23 cellular contexts compared by ENCODE assay signal in the genomic region with DNA sequence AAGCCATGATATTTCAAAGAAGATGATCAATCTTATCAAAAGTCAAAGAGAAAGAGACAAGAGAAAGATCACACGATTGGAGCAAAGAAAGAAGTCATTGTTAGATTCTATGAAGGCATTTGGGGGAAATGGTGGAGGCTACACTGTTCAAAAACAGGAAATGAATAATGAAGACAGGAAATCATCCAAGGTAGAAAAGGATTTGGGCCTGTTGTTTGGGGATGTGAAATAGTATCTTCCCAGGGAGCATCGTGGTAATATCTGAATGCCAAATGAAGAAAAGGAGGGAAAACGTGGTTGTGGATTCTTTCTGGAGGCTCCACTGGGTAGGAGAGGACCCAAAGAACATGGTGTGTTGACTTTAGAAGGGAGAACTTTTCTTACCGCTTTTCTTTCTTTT.
A peak's percentile ranks its signal among the peaks of the same experiment; 100 is the strongest.
DNase-seq lines count a peak whose midpoint lies in the region; ATAC-seq, FAIRE-seq and TF ChIP-seq lines count a peak whose summit lies in the region.
"Had no signal": no experiment of that assay in that cellular context is flagged by ENCODE, and none has a peak within 500 bp of the region (broad histone marks: within the 10 kb centered on the region; RNA-seq: fewer than 3 reads in every experiment).

No MANE protein-coding gene starts in this region.

- no peaks in the 10 kb centered on the region for H4K20me1 ChIP-seq in mammary epithelial cell (ENCODE audit: insufficient read depth, low read length)
- H4K20me1 ChIP-seq: BLaER1 had no signal

- no peak overlapping the region for H3K9ac ChIP-seq in mammary epithelial cell (ENCODE audit: insufficient read depth, low read length)
- no peak overlapping the region for H3K9ac ChIP-seq in neuronal stem cell (ENCODE audit: low read depth, low read length, poor library complexity)
- H3K9ac ChIP-seq: BLaER1 had no signal

- H4K91ac ChIP-seq in neuronal stem cell (ENCODE audit: low read depth, low read length, poor library complexity) = no peak overlapping the region

- H3K27me3 ChIP-seq in mammary epithelial cell (ENCODE audit: insufficient read depth, low read length) (no peaks in the 10 kb centered on the region), neuronal stem cell (ENCODE audit: control insufficient read depth in 3 of 3, insufficient read depth in 3 of 3, low read depth in 1 of 3, low read length in 3 of 3) (no peaks in the 10 kb centered on the region), SJCRH30 (no peaks in the 10 kb centered on the region), pancreas (peaks cover 0 to 5% (median 1%) of the 10 kb centered on the region in 4 donors)
- H3K27me3 ChIP-seq: BLaER1 had no signal

- no peak overlapping the region for H2BK120ac ChIP-seq in neuronal stem cell (ENCODE audit: low read depth, low read length)

- ATAC-seq in pancreas = no peak
- ATAC-seq: GM23338, HCT116 had no signal

- no peak overlapping the region for H3K4me3 Mint-ChIP-seq in MCF 10A (ENCODE audit: unreplicated experiment)
- no peak overlapping the region for H3K4me3 Mint-ChIP-seq in dendritic cell treated with granulocyte-macrophage colony-stimulating factor and Interleukin-4, amounts not matched to agents 40 ng/mL and 50 ng/mL, for 4 days
- H3K4me3 Mint-ChIP-seq: B cell; CD14-positive monocyte; CD4-positive, alpha-beta T cell; CD8-positive, alpha-beta memory T cell; GM23338; H9 had no signal

- peak overlapping the region; percentile 51 for H2AFZ ChIP-seq in mammary epithelial cell (ENCODE audit: low read depth, low read length)
- H2AFZ ChIP-seq in neuronal stem cell (ENCODE audit: low read length) = peak overlapping the region; percentile 66
- H2AFZ ChIP-seq: GM23338 had no signal

- intact Hi-C loops in mammary epithelial cell (cut with micrococcal nuclease) = no loop called here
- intact Hi-C loops in MCF 10A (cut with micrococcal nuclease) = no loop called here
- intact Hi-C loops in dendritic cell treated with granulocyte-macrophage colony-stimulating factor and Interleukin-4, amounts not matched to agents 40 ng/mL and 50 ng/mL, for 4 days (cut with micrococcal nuclease) = no loop called here
- intact Hi-C loops in pancreas (cut with DNase I) = no loop called here

- H3K4me1 Mint-ChIP-seq in MCF 10A (ENCODE audit: insufficient read depth, unreplicated experiment) = no peaks in the 10 kb centered on the region
- peaks cover 10% of the 10 kb centered on the region for H3K4me1 Mint-ChIP-seq in dendritic cell treated with granulocyte-macrophage colony-stimulating factor and Interleukin-4, amounts not matched to agents 40 ng/mL and 50 ng/mL, for 4 days (ENCODE audit: low read depth)
- H3K4me1 Mint-ChIP-seq: B cell; CD8-positive, alpha-beta memory T cell; GM23338; H9 had no signal

- H2BK12ac ChIP-seq in neuronal stem cell (ENCODE audit: low read length) = no peak overlapping the region

- H3K27ac ChIP-seq in mammary epithelial cell (ENCODE audit: insufficient read depth, low read depth, low read length) (no peak overlapping the region), neuronal stem cell (replicated peaks; ENCODE audit: low read length) (no peak overlapping the region), SJCRH30 (no peak overlapping the region), pancreas (no peak overlapping the region)
- H3K27ac ChIP-seq: BLaER1 had no signal

- H3K4me1 ChIP-seq in mammary epithelial cell (ENCODE audit: insufficient read depth, low read length) (no peaks in the 10 kb centered on the region), neuronal stem cell (ENCODE audit: control insufficient read depth in 2 of 2, insufficient read depth in 1 of 2, low read depth in 1 of 2, low read length in 2 of 2) (no peaks in the 10 kb centered on the region), SJCRH30 (no peaks in the 10 kb centered on the region), pancreas (no peaks in the 10 kb centered on the region)

- H3K79me1 ChIP-seq in neuronal stem cell (ENCODE audit: low read depth, low read length) = no peaks in the 10 kb centered on the region

- BruUV-seq in mammary epithelial cell (replicated peaks; lab: Mats Ljungman, UMichigan) (no TSS peak), MCF 10A (replicated peaks; lab: Mats Ljungman, UMichigan) (no TSS peak)

- no peak for FAIRE-seq in pancreas (lab: Jason Lieb, UNC)
- FAIRE-seq: D721Med, GM12891, GM18507 had no signal

- H3K27ac Mint-ChIP-seq in MCF 10A (ENCODE audit: low read depth, unreplicated experiment) = no peak overlapping the region
- H3K27ac Mint-ChIP-seq in dendritic cell treated with granulocyte-macrophage colony-stimulating factor and Interleukin-4, amounts not matched to agents 40 ng/mL and 50 ng/mL, for 4 days = peak overlapping the region; percentile 14
- H3K27ac Mint-ChIP-seq: B cell; CD14-positive monocyte; CD4-positive, alpha-beta T cell; CD8-positive, alpha-beta memory T cell; GM23338; H9 had no signal

- no peak overlapping the region for H3K14ac ChIP-seq in neuronal stem cell (ENCODE audit: low read length)

- H3K36me3 Mint-ChIP-seq in MCF 10A (ENCODE audit: insufficient read depth, unreplicated experiment) = peaks cover 7% of the 10 kb centered on the region
- no peaks in the 10 kb centered on the region for H3K36me3 Mint-ChIP-seq in dendritic cell treated with granulocyte-macrophage colony-stimulating factor and Interleukin-4, amounts not matched to agents 40 ng/mL and 50 ng/mL, for 4 days (ENCODE audit: low read depth)
- H3K36me3 Mint-ChIP-seq: CD14-positive monocyte; CD8-positive, alpha-beta memory T cell had no signal

- 53% methylated on average over 4 of the region's 4 CpGs for WGBS in mammary epithelial cell (ENCODE audit: low coverage, missing lambda C conversion rate)
- no CpG with 5 or more reads among the region's 4 CpGs for WGBS in neuronal stem cell (ENCODE audit: extremely low coverage in 2 of 2, insufficient read length in 2 of 2, insufficient replicate concordance in 1 of 2), 2 donors
- WGBS in pancreas, 2 donors = 39 to 46% methylated on average over 4 of the region's 4 CpGs

- no peak overlapping the region for H2BK15ac ChIP-seq in neuronal stem cell (ENCODE audit: low read length)

- CTCF ChIA-PET in mammary epithelial cell (lab: Charles Lee; ENCODE audit: low non-redundant PET) = no interaction called here
- CTCF ChIA-PET in MCF 10A (lab: Yijun Ruan, JAX) = no interaction called here

- H3K23ac ChIP-seq in neuronal stem cell (ENCODE audit: low read depth, low read length, poor library complexity) = no peak overlapping the region

- H3K9me3 ChIP-seq in mammary epithelial cell (replicated peaks; ENCODE audit: insufficient read depth, low read length) (no peaks in the 10 kb centered on the region), neuronal stem cell (replicated peaks in 1 of 2; ENCODE audit: control insufficient read depth in 2 of 2, insufficient read depth in 1 of 2, low read depth in 1 of 2, low read length in 2 of 2) (no peaks in the 10 kb centered on the region), SJCRH30 (replicated peaks) (no peaks in the 10 kb centered on the region), pancreas (no peaks in the 10 kb centered on the region)
- H3K9me3 ChIP-seq: BLaER1 had no signal

- no peak overlapping the region for H4K8ac ChIP-seq in neuronal stem cell (ENCODE audit: low read depth, low read length)

- H3K4me2 ChIP-seq in mammary epithelial cell (ENCODE audit: insufficient read depth, low read depth, low read length) (no peak overlapping the region), neuronal stem cell (ENCODE audit: insufficient read depth, low read length, poor library complexity, severe bottlenecking) (no peak overlapping the region)
- H3K4me2 ChIP-seq: BLaER1, GM23338 had no signal

- in situ Hi-C loops in mammary epithelial cell (cut with MboI; ENCODE audit: low sequenced_read_pairs in 2 of 2) = no loop called here

- TF ChIP-seq CTCF in mammary epithelial cell (conservative IDR thresholded peaks at IDR 0.05 in 1 of 2, IDR thresholded peaks at IDR 0.05 in 1 of 2; ENCODE audit: extremely low read depth in 1 of 2, insufficient read depth in 1 of 2, low read depth in 1 of 2, low read length in 2 of 2) (no peak), MCF 10A (IDR thresholded peaks at IDR 0.05; ENCODE audit: unreplicated experiment) (no peak), pancreas (IDR thresholded peaks at IDR 0.05) (no peak)

- no peak overlapping the region for H3K4me3 ChIP-seq in mammary epithelial cell (replicated peaks in 1 of 3; ENCODE audit: insufficient read depth in 1 of 3, low read depth in 2 of 3, low read length in 3 of 3)
- H3K4me3 ChIP-seq in neuronal stem cell (ENCODE audit: low read length in 2 of 2) = no peak overlapping the region
- no peak overlapping the region for H3K4me3 ChIP-seq in SJCRH30
- no peak overlapping the region for H3K4me3 ChIP-seq in pancreas
- H3K4me3 ChIP-seq: BLaER1, GM23338 had no signal

- POLR2A ChIA-PET in MCF 10A (lab: Yijun Ruan, JAX) = no interaction called here

- H2AK5ac ChIP-seq in neuronal stem cell (ENCODE audit: low read depth, low read length) = no peak overlapping the region

- DNase-seq in mammary epithelial cell (no peak), MCF 10A (ENCODE audit: unreplicated experiment) (no peak), MV-4-11 (lab: John Stamatoyannopoulos, UW) (peak; percentile 3), neuronal stem cell (ENCODE audit: low spot score) (no peak), SJCRH30 (no peak), 8988T (no peak), pancreas (no peak)
- DNase-seq: CD4-positive, alpha-beta T cell; CD8-positive, alpha-beta memory T cell; DMS 273 treated with DMSO at 0.1 percent for 48 hours; DMS79; EL; GDM1; H9 had no signal

- H3K4ac ChIP-seq in neuronal stem cell (ENCODE audit: low read length) = no peak overlapping the region

- peaks cover 23% of the 10 kb centered on the region for H3K9me3 Mint-ChIP-seq in MCF 10A (ENCODE audit: unreplicated experiment)
- H3K9me3 Mint-ChIP-seq in dendritic cell treated with granulocyte-macrophage colony-stimulating factor and Interleukin-4, amounts not matched to agents 40 ng/mL and 50 ng/mL, for 4 days = peaks cover 15% of the 10 kb centered on the region
- H3K9me3 Mint-ChIP-seq: CD4-positive, alpha-beta T cell; GM23338 had no signal

- no peaks in the 10 kb centered on the region for H3K27me3 Mint-ChIP-seq in MCF 10A (ENCODE audit: insufficient read depth, unreplicated experiment)
- peaks cover 4% of the 10 kb centered on the region for H3K27me3 Mint-ChIP-seq in dendritic cell treated with granulocyte-macrophage colony-stimulating factor and Interleukin-4, amounts not matched to agents 40 ng/mL and 50 ng/mL, for 4 days
- H3K27me3 Mint-ChIP-seq: B cell; CD4-positive, alpha-beta T cell; CD8-positive, alpha-beta memory T cell had no signal

- dilution Hi-C loops in mammary epithelial cell (cut with HindIII; ENCODE audit: low sequenced_read_pairs) = no loop called here

- H3K18ac ChIP-seq in neuronal stem cell (ENCODE audit: low read length) = no peak overlapping the region

- H2BK5ac ChIP-seq in neuronal stem cell (ENCODE audit: low read length) = no peak overlapping the region

- no peaks in the 10 kb centered on the region for H3K79me2 ChIP-seq in mammary epithelial cell (ENCODE audit: insufficient read depth, low read length)

- no peaks in the 10 kb centered on the region for H3K36me3 ChIP-seq in mammary epithelial cell (ENCODE audit: insufficient read depth, low read length)
- H3K36me3 ChIP-seq in neuronal stem cell (replicated peaks in 1 of 2; ENCODE audit: control insufficient read depth in 2 of 2, insufficient read depth in 2 of 2, low read length in 2 of 2) = no peaks in the 10 kb centered on the region
- H3K36me3 ChIP-seq in SJCRH30 = no peaks in the 10 kb centered on the region
- no peaks in the 10 kb centered on the region for H3K36me3 ChIP-seq in pancreas
- H3K36me3 ChIP-seq: BLaER1 had no signal
